Comparison of ENCODE assay signal across 8 cellular contexts in the genomic region with DNA sequence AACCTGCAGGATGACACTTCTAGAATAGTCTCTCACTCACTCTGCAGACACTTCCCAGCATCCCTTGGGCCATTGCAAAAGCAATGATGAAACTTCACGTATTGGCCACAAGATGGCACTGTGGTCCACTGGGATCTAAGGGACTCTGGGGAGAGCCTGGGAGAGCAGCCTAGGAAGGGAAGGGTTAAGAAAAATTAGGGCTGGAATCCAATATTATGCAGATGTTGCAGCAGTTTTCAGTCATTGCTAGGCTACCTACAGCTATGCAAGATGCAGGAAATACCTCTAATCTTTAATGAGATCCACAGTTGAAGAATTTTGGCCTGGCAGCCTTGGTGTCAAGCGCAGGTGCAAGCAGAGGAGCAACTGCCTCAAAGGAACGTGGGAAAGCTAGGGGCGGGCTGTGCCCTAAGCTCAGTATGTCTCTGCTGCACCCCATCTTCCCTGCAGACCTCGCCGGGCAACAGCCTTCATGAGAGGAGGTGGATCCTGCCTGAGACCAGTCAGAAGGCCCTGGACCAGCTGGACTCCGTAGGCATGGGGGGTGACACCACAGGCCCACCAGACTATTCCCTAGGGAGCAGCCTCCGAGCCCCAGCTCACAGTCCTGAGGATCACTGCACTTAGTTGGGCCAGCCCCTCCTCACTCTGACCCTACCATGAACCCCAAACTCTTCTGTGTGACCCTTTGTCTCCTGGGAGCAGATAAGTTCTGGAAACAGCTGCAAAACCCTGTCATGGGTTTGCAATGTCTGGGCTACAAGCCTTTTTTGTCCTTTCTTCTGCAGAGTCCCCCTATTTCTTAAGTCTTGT.
DNase-seq lines count a peak whose midpoint lies in the region; ATAC-seq and TF ChIP-seq lines count a peak whose summit lies in the region.

No MANE protein-coding gene starts in this region.

- H4K20me1 ChIP-seq in DND-41 (ENCODE audit: insufficient read depth, low read length) (no peaks in the 10 kb centered on the region), OCI-LY3 (ENCODE audit: insufficient read depth, low read length) (no peaks in the 10 kb centered on the region), hepatocyte (ENCODE audit: insufficient read depth, poor library complexity, severe bottlenecking) (no peaks in the 10 kb centered on the region)

- peaks cover 27% of the 10 kb centered on the region for H3K79me2 ChIP-seq in DND-41 (ENCODE audit: insufficient read depth, low read length)
- H3K79me2 ChIP-seq in OCI-LY3 (ENCODE audit: low read length): no peaks in the 10 kb centered on the region
- no peaks in the 10 kb centered on the region for H3K79me2 ChIP-seq in hepatocyte

- no peaks in the 10 kb centered on the region for H3K9me2 ChIP-seq in hepatocyte (replicated peaks; ENCODE audit: insufficient read depth)

- H3K27ac ChIP-seq in DND-41 (ENCODE audit: low read length) (peak overlapping the region; percentile 97), OCI-LY3 (ENCODE audit: low read length) (no peak overlapping the region), hepatocyte (no peak overlapping the region)

- ATAC-seq in DND-41 (ENCODE audit: insufficient read depth, low read depth) (peak; percentile 57), GM19452 (IDR thresholded peaks at IDR 0.05; ENCODE audit: unreplicated experiment) (peak; percentile 73), HG03520 (IDR thresholded peaks at IDR 0.05; ENCODE audit: unreplicated experiment) (peak; percentile 77)

- DNase-seq in DND-41 (peak; percentile 82), amniotic epithelial cell (ENCODE audit: low read depth) (peak; percentile 82), hepatocyte (ENCODE audit: low spot score) (peak; percentile 72), NCI-H128 (lab: John Stamatoyannopoulos, UW; ENCODE audit: unreplicated experiment) (no peak)
- peak; percentile 18 for DNase-seq in stimulated activated CD4-positive, alpha-beta T cell treated with anti-CD3 and anti-CD28 coated beads, Interleukin-12 subunit alpha, Interleukin-12 subunit beta, amount 100 ng/mL, for 4 hours

- 55% methylated on average over 8 of the region's 8 CpGs for WGBS in hepatocyte (ENCODE audit: low lambda C conversion rate, missing lambda C conversion rate)

- H3K4me3 ChIP-seq in DND-41 (ENCODE audit: low read depth in 1 of 2, low read length in 2 of 2) (peak overlapping the region in 1 of 2 experiments; percentile 56; a peak in 2 of 4 replicates), OCI-LY3 (ENCODE audit: low read length) (no peak overlapping the region), hepatocyte (no peak overlapping the region)

- no peaks in the 10 kb centered on the region for H3K36me3 ChIP-seq in DND-41 (ENCODE audit: insufficient read depth, low read length)
- no peaks in the 10 kb centered on the region for H3K36me3 ChIP-seq in OCI-LY3 (replicated peaks; ENCODE audit: low read depth, low read length)
- H3K36me3 ChIP-seq in hepatocyte (replicated peaks; ENCODE audit: insufficient read depth, low read depth): no peaks in the 10 kb centered on the region

- no peaks in the 10 kb centered on the region for H3K9me3 ChIP-seq in DND-41 (ENCODE audit: insufficient read depth, low read length, severe bottlenecking)
- no peaks in the 10 kb centered on the region for H3K9me3 ChIP-seq in OCI-LY3 (ENCODE audit: insufficient read depth, low read length)
- no peaks in the 10 kb centered on the region for H3K9me3 ChIP-seq in hepatocyte (ENCODE audit: low read depth)

- TF ChIP-seq CTCF in DND-41 (IDR thresholded peaks at IDR 0.05; ENCODE audit: borderline replicate concordance, extremely low read depth, low read length, poor library complexity, severe bottlenecking) (peak; percentile 84), OCI-LY3 (IDR thresholded peaks at IDR 0.05; ENCODE audit: low read depth, low read length) (peak; percentile 86), hepatocyte (IDR thresholded peaks at IDR 0.05; ENCODE audit: poor library complexity) (peak; percentile 53)

- H2AFZ ChIP-seq in DND-41 (ENCODE audit: low read depth, low read length) (no peak overlapping the region), OCI-LY3 (ENCODE audit: low read depth, low read length) (no peak overlapping the region), hepatocyte (no peak overlapping the region)

- H3K4me2 ChIP-seq in DND-41 (ENCODE audit: insufficient read depth, low read length) (peak overlapping the region; percentile 63), OCI-LY3 (ENCODE audit: low read length) (no peak overlapping the region), hepatocyte (no peak overlapping the region)

- H3K27me3 ChIP-seq in DND-41 (ENCODE audit: insufficient read depth, low read length, poor library complexity): no peaks in the 10 kb centered on the region
- H3K27me3 ChIP-seq in OCI-LY3 (ENCODE audit: low read depth, low read length): peaks cover 19% of the 10 kb centered on the region
- H3K27me3 ChIP-seq in hepatocyte: no peaks in the 10 kb centered on the region

- peaks cover 97% of the 10 kb centered on the region for H3K4me1 ChIP-seq in DND-41 (ENCODE audit: insufficient read depth, low read length)
- peaks cover 5% of the 10 kb centered on the region; the same call in 1 of the 2 replicates for H3K4me1 ChIP-seq in OCI-LY3 (ENCODE audit: low read length)
- H3K4me1 ChIP-seq in hepatocyte (ENCODE audit: insufficient read depth): peaks cover 13% of the 10 kb centered on the region

- H3K9ac ChIP-seq in DND-41 (ENCODE audit: low read depth, low read length) (peak overlapping the region; percentile 90), OCI-LY3 (ENCODE audit: low read length) (no peak overlapping the region)
